In the genomic region with DNA sequence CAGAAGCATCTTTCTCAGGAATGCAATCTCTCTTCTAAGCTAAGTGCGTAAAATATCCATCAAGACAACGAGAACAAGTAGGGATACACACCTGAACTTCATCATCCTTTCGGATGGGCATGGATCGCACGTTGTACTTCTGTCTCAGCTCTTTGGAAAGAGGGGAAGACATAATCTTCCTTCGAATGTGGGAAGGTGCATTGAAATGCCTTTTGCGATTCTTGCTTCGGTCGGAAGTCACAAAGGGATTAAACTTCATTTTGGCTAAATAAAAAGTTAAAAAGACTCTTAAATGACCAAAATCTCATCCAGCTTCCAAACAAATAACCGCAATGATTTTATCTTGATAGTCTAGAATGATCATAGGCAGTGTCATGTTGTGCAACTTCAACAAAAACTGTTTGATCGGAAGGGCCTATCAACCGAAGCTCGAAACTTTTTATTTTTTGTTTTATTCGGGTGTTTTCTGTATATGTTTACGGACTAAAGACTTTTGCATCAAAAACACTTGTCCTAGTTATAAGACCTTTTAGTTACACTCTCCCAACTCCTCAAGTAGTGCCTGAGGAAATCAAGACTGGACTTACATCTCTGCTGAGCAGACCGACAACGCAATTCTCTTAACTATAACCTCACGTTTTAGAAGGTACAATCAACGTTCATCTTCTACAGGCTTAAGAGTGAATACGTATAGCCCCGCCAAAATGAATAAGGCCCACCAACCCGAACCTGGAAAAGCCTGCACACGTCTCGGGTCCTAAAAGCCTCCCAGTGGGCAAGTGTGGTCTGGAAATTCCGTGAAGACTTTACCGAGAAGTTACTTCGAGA, we compare ENCODE assay signal across 8 cellular contexts. TPM values are rescaled to one million over a fixed set of nuclear protein-coding genes. Genes with fewer than 3 reads are reported as not detected.
A peak's percentile ranks its signal among the peaks of the same experiment; 100 is the strongest.
DNase-seq lines count a peak whose midpoint lies in the region; ATAC-seq, FAIRE-seq and TF ChIP-seq lines count a peak whose summit lies in the region.

No MANE protein-coding gene starts in this region.

- H3K27ac Mint-ChIP-seq in astrocyte (ENCODE audit: unreplicated experiment): peak overlapping the region; percentile 99

- H2AFZ ChIP-seq in astrocyte (ENCODE audit: low read depth, low read length): peak overlapping the region; percentile 44

- CTCF ChIA-PET in A549 (lab: Yijun Ruan, JAX): interaction anchor here (0.6 to 8.2 kb wide), 16 partner anchors 13 to 1621 kb away, joined by 3 to 82 read pairs (median 3); a partner anchor contains a TSS
- CTCF ChIA-PET in HEK293 (lab: Yijun Ruan, JAX): interaction anchor here (0.6 to 1.8 kb wide), 8 partner anchors 11 to 364 kb away, joined by 3 to 13 read pairs (median 4); no protein-coding TSS in a partner anchor
- CTCF ChIA-PET in HEK293T (lab: Yijun Ruan, JAX): interaction anchor here (0.6 to 0.7 kb wide), 2 partner anchors 316 to 400 kb away, joined by 3 to 4 read pairs; no protein-coding TSS in a partner anchor

- H3K27me3 ChIP-seq in astrocyte (ENCODE audit: insufficient read depth, low read length) (no peaks in the 10 kb centered on the region), vagina (no peaks in the 10 kb centered on the region)

- H3K4me3 Mint-ChIP-seq in astrocyte (ENCODE audit: unreplicated experiment): peak overlapping the region; percentile 100

- peak overlapping the region; percentile 97 for H3K4me3 ChIP-seq in A549
- H3K4me3 ChIP-seq in HEK293 (ENCODE audit: low read depth, low read length): peak overlapping the region; percentile 90
- H3K4me3 ChIP-seq in astrocyte (ENCODE audit: insufficient read depth, low read depth, low read length): peak overlapping the region; percentile 97
- H3K4me3 ChIP-seq in lower leg skin (ENCODE audit: low read depth, poor library complexity, severe bottlenecking): peak overlapping the region; percentile 75
- H3K4me3 ChIP-seq in vagina: peak overlapping the region; percentile 65 to 78

- H3K4me2 ChIP-seq in A549 (peak overlapping the region; percentile 95), astrocyte (ENCODE audit: low read length) (peak overlapping the region; percentile 94)

- peaks cover 54% of the 10 kb centered on the region for H4K20me1 ChIP-seq in astrocyte (ENCODE audit: insufficient read depth, low read length)

- 4% methylated on average over 27 of the region's 27 CpGs for WGBS in A549 (ENCODE audit: missing lambda C conversion rate)
- WGBS in lower leg skin, 2 donors: 12 to 15% methylated on average over 27 of the region's 27 CpGs

- DNase-seq in A549 (ENCODE audit: low read depth in 1 of 2, low spot score in 1 of 2) (peak in 1 of 2 experiments; percentile 24), astrocyte (ENCODE audit: low read depth) (no peak), lower leg skin (ENCODE audit: low spot score in 2 of 2) (no peak), vagina (ENCODE audit: extremely low spot score in 2 of 2) (no peak), DMS114 treated with DMSO at 0.1 percent for 48 hours (lab: John Stamatoyannopoulos, UW; ENCODE audit: unreplicated experiment) (no peak), HEK293T (ENCODE audit: extremely low spot score) (no peak)

- peak in 1 of 2 experiments; percentile 3; a peak in 1 of 6 replicates for ATAC-seq in A549
- ATAC-seq in HG03432 (IDR thresholded peaks at IDR 0.05; ENCODE audit: unreplicated experiment): no peak

- H3K9me3 Mint-ChIP-seq in astrocyte (ENCODE audit: unreplicated experiment): no peaks in the 10 kb centered on the region

- FAIRE-seq in A549 (lab: Jason Lieb, UNC) (peak; percentile 13), astrocyte (lab: Jason Lieb, UNC) (no peak)

- peak overlapping the region; percentile 98 for H3K9ac ChIP-seq in astrocyte (ENCODE audit: low read length)

- TF ChIP-seq POLR2A in A549 (IDR thresholded peaks at IDR 0.05; ENCODE audit: low read length) (no peak), lower leg skin (IDR thresholded peaks at IDR 0.05) (no peak), vagina (IDR thresholded peaks at IDR 0.05) (no peak)

- H3K36me3 ChIP-seq in HEK293 (ENCODE audit: control insufficient read depth in 2 of 2, insufficient read depth in 1 of 2, low read length in 2 of 2) (peaks cover 46 to 52% of the 10 kb centered on the region in 2 experiments), astrocyte (ENCODE audit: insufficient read depth, low read length) (peaks cover 38% of the 10 kb centered on the region), vagina (peaks cover 0 to 42% of the 10 kb centered on the region in 2 donors)

- intact Hi-C loops in lower leg skin (cut with DNase I; ENCODE audit: low total_unique reads) (no loop called here), vagina (cut with DNase I) (no loop called here)

- H3K36me3 Mint-ChIP-seq in astrocyte (ENCODE audit: low read depth, unreplicated experiment): peaks cover 13% of the 10 kb centered on the region

- TF ChIP-seq CTCF in A549 (IDR thresholded peaks at IDR 0.05): no peak
- no peak for TF ChIP-seq CTCF in HEK293 (tag by site-specific recombination; IDR thresholded peaks at IDR 0.05)
- TF ChIP-seq CTCF in astrocyte (IDR thresholded peaks at IDR 0.05; ENCODE audit: insufficient read depth, low read depth, low read length): no peak
- no peak for TF ChIP-seq CTCF in lower leg skin (IDR thresholded peaks at IDR 0.05)
- no peak for TF ChIP-seq CTCF in vagina (IDR thresholded peaks at IDR 0.05)

- H3K4me1 ChIP-seq in A549 (peaks cover 54% of the 10 kb centered on the region), HEK293 (ENCODE audit: control insufficient read depth, insufficient read depth, low read length) (peaks cover 13% of the 10 kb centered on the region), astrocyte (ENCODE audit: insufficient read depth, low read length) (peaks cover 30% of the 10 kb centered on the region), vagina (peaks cover 52% of the 10 kb centered on the region)

- H3K79me2 ChIP-seq in astrocyte (ENCODE audit: insufficient read depth, low read length): peaks cover 48% of the 10 kb centered on the region

- POLR2A ChIA-PET in A549 (lab: Yijun Ruan, JAX): interaction anchor here (0.5 to 2.8 kb wide), 9 partner anchors 26 to 403 kb away, joined by 3 to 21 read pairs (median 3); a partner anchor contains a TSS
- POLR2A ChIA-PET in HEK293 (lab: Yijun Ruan, JAX): interaction anchor here (0.7 to 1.4 kb wide), 6 partner anchors 11 to 226 kb away, joined by 3 to 10 read pairs (median 3); a partner anchor contains a TSS
- POLR2A ChIA-PET in HEK293T (lab: Yijun Ruan, JAX): interaction anchor here (0.7 to 2.1 kb wide), 8 partner anchors 10 to 248 kb away, joined by 3 to 6 read pairs (median 3); a partner anchor contains a TSS

- H3K4me1 Mint-ChIP-seq in astrocyte (ENCODE audit: low read depth, unreplicated experiment): peaks cover 38% of the 10 kb centered on the region

- H3K27ac ChIP-seq in A549: peak overlapping the region; percentile 93 to 99
- H3K27ac ChIP-seq in HEK293 (ENCODE audit: extremely low read depth, low read depth, low read length): peak overlapping the region; percentile 97
- peak overlapping the region; percentile 81 for H3K27ac ChIP-seq in astrocyte (ENCODE audit: low read depth, low read length)
- peak overlapping the region; percentile 24 for H3K27ac ChIP-seq in vagina

- TF ChIP-seq EP300 in A549 (IDR thresholded peaks at IDR 0.05): no peak

- TF ChIP-seq RAD21 in A549 (conservative IDR thresholded peaks at IDR 0.05 in 1 of 2, IDR thresholded peaks at IDR 0.05 in 1 of 2): no peak

- no peaks in the 10 kb centered on the region for H3K9me3 ChIP-seq in A549
- no peaks in the 10 kb centered on the region for H3K9me3 ChIP-seq in HEK293 (ENCODE audit: control insufficient read depth, insufficient read depth, low read depth, low read length)
- no peaks in the 10 kb centered on the region for H3K9me3 ChIP-seq in astrocyte (ENCODE audit: insufficient read depth, low read depth, low read length)
- no peaks in the 10 kb centered on the region for H3K9me3 ChIP-seq in vagina

- no peaks in the 10 kb centered on the region for H3K27me3 Mint-ChIP-seq in astrocyte (ENCODE audit: low read depth, unreplicated experiment)

TF ChIP-seq in A549, 52 proteins besides CTCF, POLR2A, EP300 and RAD21 (continues in another document):
- 0 out of 2 replicates have a peak, but pooled peaks have one; percentile 50 for TF ChIP-seq KDM5A (IDR thresholded peaks at IDR 0.05)

TF ChIP-seq in HEK293, 187 proteins besides CTCF, POLR2A, EP300 and RAD21 (continues in another document):
- TF ChIP-seq ZNF175 (tag by site-specific recombination; IDR thresholded peaks at IDR 0.05): no peak

TF ChIP-seq in HEK293T, 16 proteins besides CTCF, POLR2A, EP300 and RAD21 (continues in another document):
- no peak for TF ChIP-seq HDGF (IDR thresholded peaks at IDR 0.05; ENCODE audit: borderline replicate concordance)

RNA-seq across cellular contexts. Expression of a gene that starts 0.7 kb away (rescaled TPM):
- 6,286 and 7,141 TPM in 2 replicates for polyA plus RNA-seq in A549 (2011; rRNA removed)
- 3,627 and 5,145 TPM in 2 replicates for polyA plus RNA-seq in A549 (2012; cell fraction: cytosol; rRNA removed)
- polyA plus RNA-seq in A549 (2012; cell fraction: nucleus; rRNA removed): 762 and 1,293 TPM in 2 replicates
- 5,521 to 6,159 TPM (median 5,591 TPM) in 3 replicates for polyA plus RNA-seq in A549 (2017; fragmentation: RNase III; extraction: RNeasy Plus Mini Kit Qiagen cat#74134 plus additional on column Dnase treatment)
- polyA minus RNA-seq in A549 (2011; rRNA and poly(A)+ RNA removed): 905 and 1,060 TPM in 2 replicates
- 1,192 and 1,342 TPM in 2 replicates for total RNA-seq in astrocyte
- 1,000 to 10,000 TPM; 3,126 to 5,795 (median 3,707) TPM for total RNA-seq in lower leg skin
- 3,493 TPM for total RNA-seq in vagina

RNA-seq across cellular contexts. Expression of a gene that starts 15.4 kb away (rescaled TPM):
- polyA plus RNA-seq in A549 (2011; rRNA removed): not detected in 2 replicates
- 0.01 TPM in 1 of 2 replicates, not detected in the other for polyA plus RNA-seq in A549 (2012; cell fraction: cytosol; rRNA removed)
- polyA plus RNA-seq in A549 (2012; cell fraction: nucleus; rRNA removed): 0.01 TPM in 1 of 2 replicates, not detected in the other
- not detected in 3 replicates for polyA plus RNA-seq in A549 (2017; fragmentation: RNase III; extraction: RNeasy Plus Mini Kit Qiagen cat#74134 plus additional on column Dnase treatment)
- not detected in 2 replicates for polyA minus RNA-seq in A549 (2011; rRNA and poly(A)+ RNA removed)
- total RNA-seq in astrocyte: not detected in 2 replicates
- total RNA-seq in lower leg skin: 10 to 100 TPM; 13.4 to 16.3 (median 15.0) TPM
- 2.5 TPM for total RNA-seq in vagina

RNA-seq across cellular contexts. Expression of a gene that starts 42.6 kb away (rescaled TPM):
- polyA plus RNA-seq in A549 (2011; rRNA removed) (not detected in 2 replicates), A549 (2017; fragmentation: RNase III; extraction: RNeasy Plus Mini Kit Qiagen cat#74134 plus additional on column Dnase treatment) (not detected in 3 replicates)
- not detected in 2 replicates for polyA plus RNA-seq in A549 (2012; cell fraction: cytosol; rRNA removed)
- polyA plus RNA-seq in A549 (2012; cell fraction: nucleus; rRNA removed): not detected in 2 replicates
- polyA minus RNA-seq in A549 (2011; rRNA and poly(A)+ RNA removed): not detected in 2 replicates
- total RNA-seq in astrocyte (not detected in 2 replicates), lower leg skin (not detected), vagina (not detected)

RNA-seq across cellular contexts. Expression of a gene that starts 53.4 kb away (rescaled TPM):
- polyA plus RNA-seq in A549 (2011; rRNA removed) (71.0 and 91.0 TPM in 2 replicates), A549 (2017; fragmentation: RNase III; extraction: RNeasy Plus Mini Kit Qiagen cat#74134 plus additional on column Dnase treatment) (50.7 to 53.3 TPM (median 51.5 TPM) in 3 replicates)
- 55.0 and 65.1 TPM in 2 replicates for polyA plus RNA-seq in A549 (2012; cell fraction: cytosol; rRNA removed)
- polyA plus RNA-seq in A549 (2012; cell fraction: nucleus; rRNA removed): 115 and 146 TPM in 2 replicates
- 44.7 and 52.2 TPM in 2 replicates for polyA minus RNA-seq in A549 (2011; rRNA and poly(A)+ RNA removed)
- total RNA-seq in astrocyte (102 and 110 TPM in 2 replicates), lower leg skin (100 to 1,000 TPM; 129 to 160 (median 145) TPM), vagina (66.5 TPM)

Comparison
In these comparisons a context has a peak if more than half of its experiments do, and no peak if none do; other contexts are left out.
1. H3K27ac ChIP-seq: peak in every context shown above with its lines; median percentile 97 in HEK293; 96 in A549; 81 in astrocyte; 24 in vagina.